Comparison of ENCODE assay signal across 8 cellular contexts in genomic region chr2:48440103-48440390, GRCh38. TPM values are rescaled to one million over a fixed set of nuclear protein-coding genes. Genes with fewer than 3 reads are reported as not detected.
DNase-seq lines count a peak whose midpoint lies in the region; ATAC-seq, FAIRE-seq and TF ChIP-seq lines count a peak whose summit lies in the region.

No MANE protein-coding gene starts in this region.

- peak in 1 of 2 experiments; percentile 27 for DNase-seq in A549 (ENCODE audit: low read depth in 1 of 2, low spot score in 1 of 2)
- DNase-seq in astrocyte of the cerebellum (ENCODE audit: low read depth) = no peak
- DNase-seq in lung (ENCODE audit: low spot score) = no peak
- no peak for DNase-seq in NCI-H524 (lab: John Stamatoyannopoulos, UW)
- DNase-seq in DMS153 treated with DMSO at 0.1 percent for 48 hours (lab: John Stamatoyannopoulos, UW; ENCODE audit: unreplicated experiment) = no peak

- H3K4me3 ChIP-seq in A549 (peak overlapping the region; percentile 78), astrocyte of the cerebellum (ENCODE audit: low read depth, low read length) (peak overlapping the region; percentile 86), lung (peak overlapping the region; percentile 70)

- POLR2A ChIA-PET in A549 (lab: Yijun Ruan, JAX) = interaction anchor here (0.5 kb wide), 1 partner anchor 9 kb away, joined by 5 read pairs; no protein-coding TSS in a partner anchor

- H3K4me2 ChIP-seq in A549 = peak overlapping the region; percentile 86

- no peak for TF ChIP-seq RAD21 in A549 (conservative IDR thresholded peaks at IDR 0.05 in 1 of 2, IDR thresholded peaks at IDR 0.05 in 1 of 2)

- H3K9me3 ChIP-seq in A549 (no peaks in the 10 kb centered on the region), lung (ENCODE audit: control insufficient read depth in 2 of 2, insufficient read depth in 1 of 2, low read length in 1 of 2) (no peaks in the 10 kb centered on the region)

- TF ChIP-seq CTCF in A549 (IDR thresholded peaks at IDR 0.05) (no peak), astrocyte of the cerebellum (IDR thresholded peaks at IDR 0.05; ENCODE audit: low read depth, low read length, missing control alignments) (no peak), lung (IDR thresholded peaks at IDR 0.05; ENCODE audit: control extremely low read depth, extremely low read depth) (no peak)

- CTCF ChIA-PET in A549 (lab: Yijun Ruan, JAX) = no interaction called here

- H3K4me1 ChIP-seq in A549 (peaks cover 15% of the 10 kb centered on the region), lung (ENCODE audit: control insufficient read depth in 2 of 2, insufficient read depth in 2 of 2, low read length in 2 of 2) (peaks cover 2 to 3% of the 10 kb centered on the region in 2 donors)

- WGBS in A549 (ENCODE audit: missing lambda C conversion rate) = under 1% methylated on average over 6 of the region's 6 CpGs
- WGBS in lung, 2 donors = 1% methylated on average over 6 of the region's 6 CpGs

- ATAC-seq in A549 (no peak; a peak in 2 of 6 replicates), HG02588 (IDR thresholded peaks at IDR 0.05; ENCODE audit: unreplicated experiment) (peak; percentile 1), lung (ENCODE audit: insufficient read depth, low FRiP score) (no peak), HG03108 (IDR thresholded peaks at IDR 0.05; ENCODE audit: unreplicated experiment) (no peak), GM18909 (IDR thresholded peaks at IDR 0.05; ENCODE audit: poor library complexity, unreplicated experiment) (no peak)

- H3K36me3 ChIP-seq in lung (ENCODE audit: control insufficient read depth in 2 of 2, insufficient read depth in 2 of 2, low read length in 2 of 2) = no peaks in the 10 kb centered on the region

- in situ Hi-C loops in astrocyte of the cerebellum (cut with HindIII; ENCODE audit: low sequenced_read_pairs) = no loop called here

- no peak for TF ChIP-seq EP300 in A549 (IDR thresholded peaks at IDR 0.05)

- H3K27me3 ChIP-seq in lung (ENCODE audit: control insufficient read depth, insufficient read depth) = no peaks in the 10 kb centered on the region

- no peak for FAIRE-seq in A549 (lab: Jason Lieb, UNC)

- no peak for TF ChIP-seq POLR2A in A549 (IDR thresholded peaks at IDR 0.05; ENCODE audit: low read length)

- peak overlapping the region; percentile 90 to 93 for H3K27ac ChIP-seq in A549
- peak overlapping the region; percentile 89 to 93 for H3K27ac ChIP-seq in lung (ENCODE audit: low read depth in 1 of 2, low read length in 1 of 2)

TF ChIP-seq in A549, 52 proteins besides CTCF, POLR2A, EP300 and RAD21:
- TF ChIP-seq ATOH8 (CRISPR knock-in tag; IDR thresholded peaks at IDR 0.05; ENCODE audit: low read depth) (no peak), USF2 (IDR thresholded peaks at IDR 0.05) (no peak), MAX (IDR thresholded peaks at IDR 0.05) (no peak), ESRRA (IDR thresholded peaks at IDR 0.05; ENCODE audit: borderline replicate concordance, low read length) (no peak), HOXB13 (CRISPR knock-in tag; IDR thresholded peaks at IDR 0.05; ENCODE audit: low read depth) (no peak), RCOR1 (IDR thresholded peaks at IDR 0.05; ENCODE audit: low read depth, low read length) (no peak), CHD4 (IDR thresholded peaks at IDR 0.05; ENCODE audit: borderline replicate concordance) (no peak), HOXB5 (CRISPR knock-in tag; IDR thresholded peaks at IDR 0.05) (no peak), POLR2AphosphoS2 (conservative IDR thresholded peaks at IDR 0.05; ENCODE audit: low read length) (no peak), BCL3 (IDR thresholded peaks at IDR 0.05) (no peak), NPAS2 (CRISPR knock-in tag; IDR thresholded peaks at IDR 0.05; ENCODE audit: borderline replicate concordance) (no peak), MAZ (IDR thresholded peaks at IDR 0.05; ENCODE audit: borderline replicate concordance, low read depth, low read length) (no peak)

RNA-seq across cellular contexts. Expression of gene PPP1R21, which starts 0.5 kb away (rescaled TPM):
- polyA plus RNA-seq in A549 (2011; rRNA removed) (26.8 and 43.8 TPM in 2 replicates), A549 (2017; fragmentation: RNase III; extraction: RNeasy Plus Mini Kit Qiagen cat#74134 plus additional on column Dnase treatment) (14.3 to 14.7 TPM (median 14.3 TPM) in 3 replicates), lung (10 to 100 TPM; 16.4 to 31.5 TPM)
- 7.7 and 9.3 TPM in 2 replicates for polyA plus RNA-seq in A549 (2012; cell fraction: cytosol; rRNA removed)
- 5.7 and 13.1 TPM in 2 replicates for polyA plus RNA-seq in A549 (2012; cell fraction: nucleus; rRNA removed)
- polyA minus RNA-seq in A549 (2011; rRNA and poly(A)+ RNA removed) = 10.1 and 20.9 TPM in 2 replicates
- total RNA-seq in lung = 10 to 100 TPM; 21.6 to 43.3 TPM
